In the genomic region with DNA sequence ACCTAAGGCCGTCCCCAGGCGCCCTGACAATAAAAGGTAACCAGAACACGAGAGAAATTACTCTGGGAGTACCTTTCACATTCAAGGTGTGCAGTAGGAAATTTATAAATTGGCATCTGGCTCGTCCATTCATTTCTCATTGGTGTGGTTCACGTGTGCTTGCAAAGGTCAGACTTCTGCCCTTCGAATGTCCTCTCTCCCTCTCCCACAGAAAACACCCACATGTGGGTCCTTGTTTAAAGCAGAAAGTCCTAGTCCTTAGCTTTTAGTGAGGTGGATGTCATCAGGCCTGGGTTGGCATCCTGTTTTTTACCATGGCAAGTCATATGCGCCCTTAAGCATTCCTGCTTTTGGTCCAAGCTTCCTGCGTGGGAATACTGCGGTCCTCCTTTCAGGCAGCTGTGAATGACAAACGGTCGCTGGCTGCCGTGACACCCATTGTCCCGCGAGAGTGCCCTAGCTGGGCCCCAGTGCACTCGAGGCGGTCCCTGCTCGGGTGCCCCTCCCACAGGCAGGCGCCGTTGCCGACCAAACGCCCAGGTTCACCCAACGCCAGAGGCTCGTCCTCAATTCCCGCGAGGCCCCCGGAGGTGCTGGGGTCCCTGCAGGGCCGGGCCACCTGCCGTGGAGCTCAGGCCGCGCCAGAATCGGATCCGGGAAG, we compare ENCODE assay signal across 7 cellular contexts. TPM values are rescaled to one million over a fixed set of nuclear protein-coding genes. Genes with fewer than 3 reads are reported as not detected.
DNase-seq lines count a peak whose midpoint lies in the region; ATAC-seq and TF ChIP-seq lines count a peak whose summit lies in the region.

Gene NUDT19, plus strand, starts transcription at position 531 of the 661 bp plus-strand sequence. CDS start 140 bp downstream, outside the sequence.

- peak; percentile 86 for DNase-seq in NCI-H146 (lab: John Stamatoyannopoulos, UW)
- peak; percentile 51 to 91 for DNase-seq in ascending aorta (ENCODE audit: low spot score in 2 of 2)
- DNase-seq in hepatic stellate cell (ENCODE audit: low spot score), result peak; percentile 87
- peak; percentile 52 for DNase-seq in retinal pigment epithelial cell (ENCODE audit: low read depth)

- peak within 1 kb of the TSS; percentile 61 to 86 for H3K27ac ChIP-seq in ascending aorta

- peak within 1 kb of the TSS; percentile 82 to 95 for H3K4me3 ChIP-seq in ascending aorta
- H3K4me3 ChIP-seq in retinal pigment epithelial cell (ENCODE audit: low read length), result peak within 1 kb of the TSS; percentile 61

- intact Hi-C loops in T-helper 2 cell treated with Interferon-gamma antibody and Interleukin-4, amounts not matched to agents 100 ng/mL and 5 ng/mL, for 36 hours (cut with micrococcal nuclease), result loop anchor here (1.0 to 5.0 kb wide), 5 partner anchors 16 to 1106 kb away; partner anchors contain the start of genes ANKRD27, KCTD15, PDCD5 and RGS9BP
- intact Hi-C loops in ascending aorta (cut with DNase I), result loop anchor here (1.0 to 5.0 kb wide), 3 partner anchors 16 to 486 kb away; partner anchors contain the start of genes ANKRD27, PDCD5 and RGS9BP

- TF ChIP-seq CTCF in ascending aorta (IDR thresholded peaks at IDR 0.05) (no peak), retinal pigment epithelial cell (conservative IDR thresholded peaks at IDR 0.05; ENCODE audit: low read depth, low read length) (no peak)

- peaks cover 10 to 15% of the 10 kb centered on the region in 2 donors for H3K4me1 ChIP-seq in ascending aorta

- H3K9me3 ChIP-seq in ascending aorta, result no peaks in the 10 kb centered on the region

- H3K36me3 ChIP-seq in ascending aorta, result no peaks in the 10 kb centered on the region

- peak; percentile 91 for ATAC-seq in GM18502 (IDR thresholded peaks at IDR 0.05; ENCODE audit: poor library complexity, unreplicated experiment)
- ATAC-seq in HG02870 (IDR thresholded peaks at IDR 0.05; ENCODE audit: unreplicated experiment), result peak; percentile 79

- H3K27me3 ChIP-seq in ascending aorta, result no peaks in the 10 kb centered on the region

RNA-seq across cellular contexts. Expression of gene NUDT19, which starts in this region (rescaled TPM):
- 17.3 and 19.3 TPM in 2 replicates for total RNA-seq in T-helper 2 cell treated with Interferon-gamma antibody and Interleukin-4, amounts not matched to agents 100 ng/mL and 5 ng/mL, for 36 hours
- total RNA-seq in ascending aorta, result 6.2 TPM

Comparison
In these comparisons a context has a peak if more than half of its experiments do, and no peak if none do; other contexts are left out.
1. Peak in every context shown above with its lines: DNase-seq, ATAC-seq, H3K4me3 ChIP-seq and H3K27ac ChIP-seq.